8 cellular contexts compared by ENCODE assay signal in genomic region chr6:169789146-169789943, GRCh38. TPM values are rescaled to one million over a fixed set of nuclear protein-coding genes. Genes with fewer than 3 reads are reported as not detected.
DNase-seq lines count a peak whose midpoint lies in the region; ATAC-seq, FAIRE-seq and TF ChIP-seq lines count a peak whose summit lies in the region.

No MANE protein-coding gene starts in this region.

- no peaks in the 10 kb centered on the region for H3K9me1 ChIP-seq in endothelial cell of umbilical vein (replicated peaks; ENCODE audit: control insufficient read depth, extremely low read depth, insufficient read depth, low read length)

- H2AFZ ChIP-seq in DND-41 (ENCODE audit: low read depth, low read length) (no peak overlapping the region), PC-9 (no peak overlapping the region), endothelial cell of umbilical vein (ENCODE audit: low read depth, low read length) (peak overlapping the region; percentile 90), parathyroid adenoma (peak overlapping the region; percentile 81)

- peaks cover 13% of the 10 kb centered on the region; the same call in 1 of the 2 replicates for H4K20me1 ChIP-seq in DND-41 (ENCODE audit: insufficient read depth, low read length)
- H4K20me1 ChIP-seq in PC-9 (ENCODE audit: insufficient read depth): no peaks in the 10 kb centered on the region
- H4K20me1 ChIP-seq in endothelial cell of umbilical vein (replicated peaks; ENCODE audit: control insufficient read depth, extremely low read depth, insufficient read depth, low read length): no peaks in the 10 kb centered on the region

- in situ Hi-C loops in GM13977 (cut with MboI; ENCODE audit: low pct_unique_long_range_greater_than_20kb, low sequenced_read_pairs, unreplicated experiment): no loop called here

- H3K9me3 ChIP-seq in DND-41 (ENCODE audit: insufficient read depth, low read length, severe bottlenecking) (no peaks in the 10 kb centered on the region), PC-9 (ENCODE audit: insufficient read depth, low read depth) (no peaks in the 10 kb centered on the region), endothelial cell of umbilical vein (replicated peaks; ENCODE audit: control insufficient read depth, insufficient read depth, low read length) (no peaks in the 10 kb centered on the region), parathyroid adenoma (ENCODE audit: control insufficient read depth, low read length) (no peaks in the 10 kb centered on the region)

- POLR2A ChIA-PET in PC-9 (lab: Charles Lee; ENCODE audit: unreplicated experiment) (no interaction called here), endothelial cell of umbilical vein (lab: Charles Lee) (no interaction called here)

- intact Hi-C loops in PC-9 (cut with micrococcal nuclease; ENCODE audit: unreplicated experiment) (no loop called here), endothelial cell of umbilical vein (cut with micrococcal nuclease) (no loop called here)

- no peaks in the 10 kb centered on the region for H3K79me2 ChIP-seq in DND-41 (ENCODE audit: insufficient read depth, low read length)
- no peaks in the 10 kb centered on the region for H3K79me2 ChIP-seq in PC-9 (ENCODE audit: low read depth)
- H3K79me2 ChIP-seq in endothelial cell of umbilical vein (ENCODE audit: control insufficient read depth, insufficient read depth, low read length): no peaks in the 10 kb centered on the region
- no peaks in the 10 kb centered on the region for H3K79me2 ChIP-seq in parathyroid adenoma

- no peaks in the 10 kb centered on the region for H3K9me2 ChIP-seq in PC-9 (ENCODE audit: insufficient read depth)

- H3K27me3 ChIP-seq in DND-41 (ENCODE audit: insufficient read depth, low read length, poor library complexity) (peaks cover 12% of the 10 kb centered on the region), PC-9 (ENCODE audit: insufficient read depth, low read depth) (peaks cover 56% of the 10 kb centered on the region), endothelial cell of umbilical vein (ENCODE audit: control insufficient read depth in 2 of 2, insufficient read depth in 2 of 2, low read length in 2 of 2) (no peaks in the 10 kb centered on the region), parathyroid adenoma (ENCODE audit: control insufficient read depth, insufficient read depth, low read length) (no peaks in the 10 kb centered on the region)

- H3K4me1 ChIP-seq in DND-41 (ENCODE audit: insufficient read depth, low read length) (peaks cover 39% of the 10 kb centered on the region), PC-9 (replicated peaks; ENCODE audit: insufficient read depth) (no peaks in the 10 kb centered on the region), endothelial cell of umbilical vein (ENCODE audit: control insufficient read depth, extremely low read depth, insufficient read depth, low read length) (peaks cover 6% of the 10 kb centered on the region), parathyroid adenoma (peaks cover 2% of the 10 kb centered on the region)

- no TSS peak for BruUV-seq in PC-9 (replicated peaks; lab: Mats Ljungman, UMichigan)
- BruUV-seq in endothelial cell of umbilical vein (replicated peaks; lab: Mats Ljungman, UMichigan): no TSS peak

- no peak for ATAC-seq in DND-41 (ENCODE audit: insufficient read depth, low read depth)

- H3K9ac ChIP-seq in DND-41 (ENCODE audit: low read depth, low read length) (no peak overlapping the region), endothelial cell of umbilical vein (replicated peaks; ENCODE audit: extremely low read depth, insufficient read depth, low read length) (no peak overlapping the region), parathyroid adenoma (no peak overlapping the region)

- FAIRE-seq in endothelial cell of umbilical vein (lab: Jason Lieb, UNC): peak; percentile 52

- DNase-seq in DND-41 (no peak), PC-9 (no peak), endothelial cell of umbilical vein (ENCODE audit: low read depth, low spot score) (no peak), GM13977 (ENCODE audit: low spot score) (no peak), activated gamma-delta T cell treated with Interleukin-2 at 50 U/mL for 16 hours (no peak), hepatic stellate cell (ENCODE audit: low spot score) (no peak)
- no peak for DNase-seq in central memory CD4-positive, alpha-beta T cell

- H3F3A ChIP-seq in PC-9 (ENCODE audit: insufficient read depth, low read depth): no peaks in the 10 kb centered on the region

- H3K27ac ChIP-seq in DND-41 (ENCODE audit: low read length) (no peak overlapping the region), PC-9 (no peak overlapping the region), endothelial cell of umbilical vein (ENCODE audit: insufficient read depth, low read depth, low read length) (no peak overlapping the region), parathyroid adenoma (no peak overlapping the region)

- CTCF ChIA-PET in PC-9 (lab: Charles Lee) (no interaction called here), endothelial cell of umbilical vein (lab: Charles Lee) (interaction anchor here (0.6 to 3.9 kb wide), 34 partner anchors 9 to 895 kb away, joined by 3 to 68 read pairs (median 4); partner anchors contain the start of genes DLL1 and PHF10)

- H3K36me3 ChIP-seq in DND-41 (ENCODE audit: insufficient read depth, low read length) (no peaks in the 10 kb centered on the region), PC-9 (ENCODE audit: low read depth) (no peaks in the 10 kb centered on the region), endothelial cell of umbilical vein (ENCODE audit: control insufficient read depth in 2 of 2, extremely low read depth in 1 of 2, insufficient read depth in 2 of 2, low read length in 2 of 2) (no peaks in the 10 kb centered on the region), parathyroid adenoma (ENCODE audit: control insufficient read depth, insufficient read depth, low read length) (no peaks in the 10 kb centered on the region)

- dilution Hi-C loops in endothelial cell of umbilical vein (cut with MboI; ENCODE audit: extremely low pct_ligation_motif_present, low sequenced_read_pairs): no loop called here

- TF ChIP-seq CTCF in DND-41 (IDR thresholded peaks at IDR 0.05; ENCODE audit: borderline replicate concordance, extremely low read depth, low read length, poor library complexity, severe bottlenecking) (no peak), PC-9 (conservative IDR thresholded peaks at IDR 0.05) (no peak), endothelial cell of umbilical vein (IDR thresholded peaks at IDR 0.05; ENCODE audit: extremely low read depth in 1 of 2, insufficient read depth in 1 of 2, low read depth in 1 of 2, low read length in 2 of 2) (no peak), parathyroid adenoma (IDR thresholded peaks at IDR 0.05) (no peak), GM13977 (IDR thresholded peaks at IDR 0.05; ENCODE audit: extremely low read depth, insufficient read depth, missing control alignments) (no peak)

- H3K4me3 ChIP-seq in DND-41 (ENCODE audit: low read depth in 1 of 2, low read length in 2 of 2): no peak overlapping the region
- no peak overlapping the region for H3K4me3 ChIP-seq in PC-9
- no peak overlapping the region for H3K4me3 ChIP-seq in endothelial cell of umbilical vein (replicated peaks in 1 of 3; ENCODE audit: insufficient read depth in 1 of 3, low read depth in 1 of 3, low read length in 3 of 3)
- peak overlapping the region; percentile 50 for H3K4me3 ChIP-seq in parathyroid adenoma (ENCODE audit: low read depth, low read length)

- TF ChIP-seq POLR2A in endothelial cell of umbilical vein (IDR thresholded peaks at IDR 0.05; ENCODE audit: low read depth, low read length): no peak

- H3K4me2 ChIP-seq in DND-41 (ENCODE audit: insufficient read depth, low read length): peak overlapping the region; percentile 46; the same call in 1 of the 2 replicates
- H3K4me2 ChIP-seq in PC-9: peak overlapping the region; percentile 38
- H3K4me2 ChIP-seq in endothelial cell of umbilical vein (ENCODE audit: insufficient read depth, low read length): peak overlapping the region; percentile 86
- H3K4me2 ChIP-seq in parathyroid adenoma (ENCODE audit: low read length): peak overlapping the region; percentile 94

TF ChIP-seq in endothelial cell of umbilical vein, 7 proteins besides CTCF, POLR2A, EP300 and RAD21:
- no peak for TF ChIP-seq MYC (IDR thresholded peaks at IDR 0.05; ENCODE audit: low read depth, low read length)
- no peak for TF ChIP-seq JUN (IDR thresholded peaks at IDR 0.05; ENCODE audit: borderline replicate concordance, insufficient read depth, insufficient read length, low read depth)
- TF ChIP-seq GATA2 (IDR thresholded peaks at IDR 0.05; ENCODE audit: insufficient read depth, insufficient read length, low read depth, low read length): no peak
- TF ChIP-seq FOS (IDR thresholded peaks at IDR 0.05; ENCODE audit: borderline replicate concordance, insufficient read depth, low read length): no peak
- TF ChIP-seq EZH2 (IDR thresholded peaks at IDR 0.05; ENCODE audit: borderline replicate concordance, low read depth, low read length, severe bottlenecking): no peak
- TF ChIP-seq POLR2AphosphoS5 (IDR thresholded peaks at IDR 0.05; ENCODE audit: insufficient read depth, low read depth, low read length): no peak
- TF ChIP-seq MAX (IDR thresholded peaks at IDR 0.05; ENCODE audit: insufficient read depth, insufficient read length): no peak

RNA-seq across cellular contexts. Expression of gene ERMARD, which starts 37.9 kb away (rescaled TPM):
- total RNA-seq in PC-9 (2021) (19.3 and 28.2 TPM in 2 replicates), endothelial cell of umbilical vein (18.8 and 23.8 TPM in 2 replicates)
- 33.7 and 36.4 TPM in 2 replicates for polyA plus RNA-seq in endothelial cell of umbilical vein
- polyA plus RNA-seq in endothelial cell of umbilical vein (2011; cell fraction: cytosol; rRNA removed): 18.9 and 24.0 TPM in 2 replicates
- polyA plus RNA-seq in endothelial cell of umbilical vein (2011; cell fraction: nucleus; rRNA removed): 91.4 and 99.9 TPM in 2 replicates
- polyA plus RNA-seq in endothelial cell of umbilical vein (2012): 10.8 and 21.9 TPM in 2 replicates
- 26.3 and 31.9 TPM in 2 replicates for polyA minus RNA-seq in endothelial cell of umbilical vein
- 6.5 TPM for polyA minus RNA-seq in endothelial cell of umbilical vein (2011; cell fraction: cytosol; rRNA and poly(A)+ RNA removed)
- polyA minus RNA-seq in endothelial cell of umbilical vein (2011; cell fraction: nucleus; rRNA and poly(A)+ RNA removed): 16.2 and 27.2 TPM in 2 replicates

RNA-seq across cellular contexts. Expression of gene DYNLT2, which starts 38.0 kb away (rescaled TPM):
- total RNA-seq in PC-9 (2021) (1.4 and 1.5 TPM in 2 replicates), endothelial cell of umbilical vein (0.88 and 1.5 TPM in 2 replicates)
- 0.21 and 0.39 TPM in 2 replicates for polyA plus RNA-seq in endothelial cell of umbilical vein
- polyA plus RNA-seq in endothelial cell of umbilical vein (2011; cell fraction: cytosol; rRNA removed): 0.36 and 0.38 TPM in 2 replicates
- 0.91 and 2.7 TPM in 2 replicates for polyA plus RNA-seq in endothelial cell of umbilical vein (2011; cell fraction: nucleus; rRNA removed)
- 0.31 and 0.79 TPM in 2 replicates for polyA plus RNA-seq in endothelial cell of umbilical vein (2012)
- polyA minus RNA-seq in endothelial cell of umbilical vein: 0.34 and 0.53 TPM in 2 replicates
- polyA minus RNA-seq in endothelial cell of umbilical vein (2011; cell fraction: cytosol; rRNA and poly(A)+ RNA removed): not detected
- 1.3 and 1.6 TPM in 2 replicates for polyA minus RNA-seq in endothelial cell of umbilical vein (2011; cell fraction: nucleus; rRNA and poly(A)+ RNA removed)

Comparison
In these comparisons a context has a peak if more than half of its experiments do, and no peak if none do; other contexts are left out.
1. H2AFZ ChIP-seq: peak in endothelial cell of umbilical vein (single experiment) and parathyroid adenoma (single experiment); none in DND-41 (single experiment) and PC-9 (single experiment).
2. H3K4me2 ChIP-seq: peak in every context shown above with its lines; median percentile 94 in parathyroid adenoma; 86 in endothelial cell of umbilical vein; 46 in DND-41; 38 in PC-9.